ENCODE assay signal across 8 cellular contexts in genomic region chr2:74471332-74472065, GRCh38. TPM values are rescaled to one million over a fixed set of nuclear protein-coding genes. Genes with fewer than 3 reads are reported as not detected.
A peak's percentile ranks its signal among the peaks of the same experiment; 100 is the strongest.
DNase-seq lines count a peak whose midpoint lies in the region; ATAC-seq and TF ChIP-seq lines count a peak whose summit lies in the region.

No MANE protein-coding gene starts in this region.

- peak overlapping the region; percentile 64 for H3K4me3 ChIP-seq in astrocyte of the spinal cord (ENCODE audit: low read depth, low read length)
- H3K4me3 ChIP-seq in right lobe of liver = peak overlapping the region; percentile 56 to 65 (median 57)
- H3K4me3 ChIP-seq in tibial artery = peak overlapping the region; percentile 61 to 69

- DNase-seq in activated T-cell treated with anti-CD3 and anti-CD28 coated beads, Interleukin-2, amount 50 U/mL, for 24 hours = no peak
- DNase-seq in activated T-cell treated with anti-CD3 and anti-CD28 coated beads for 4 hours = no peak
- no peak for DNase-seq in astrocyte of the spinal cord (ENCODE audit: low read depth, low spot score)
- DNase-seq in right lobe of liver = no peak
- no peak for DNase-seq in tibial artery
- no peak for DNase-seq in HCEC 1CT
- no peak for DNase-seq in COLO668 (lab: John Stamatoyannopoulos, UW; ENCODE audit: unreplicated experiment)

- no peaks in the 10 kb centered on the region for H3K9me3 Mint-ChIP-seq in activated T-cell treated with anti-CD3 and anti-CD28 coated beads, Interleukin-2, amount 50 U/mL, for 24 hours

- no peaks in the 10 kb centered on the region for H3K9me3 ChIP-seq in right lobe of liver
- H3K9me3 ChIP-seq in tibial artery = no peaks in the 10 kb centered on the region

- TF ChIP-seq CTCF in astrocyte of the spinal cord (IDR thresholded peaks at IDR 0.05; ENCODE audit: low read depth, low read length) (no peak), right lobe of liver (IDR thresholded peaks at IDR 0.05) (no peak), tibial artery (IDR thresholded peaks at IDR 0.05) (no peak)

- H3K36me3 Mint-ChIP-seq in activated T-cell treated with anti-CD3 and anti-CD28 coated beads, Interleukin-2, amount 50 U/mL, for 24 hours (ENCODE audit: low read depth) = peaks cover 55% of the 10 kb centered on the region

- H3K27ac ChIP-seq in right lobe of liver (peak overlapping the region; percentile 66 to 91 (median 88)), tibial artery (peak overlapping the region; percentile 78 to 85)

- intact Hi-C loops in right lobe of liver (cut with DNase I) = no loop called here
- intact Hi-C loops in tibial artery (cut with DNase I; ENCODE audit: low total_unique reads) = no loop called here

- H3K4me1 ChIP-seq in right lobe of liver (peaks cover 0 to 16% (median 5%) of the 10 kb centered on the region in 4 donors), tibial artery (peaks cover 0 to 25% (median 13%) of the 10 kb centered on the region in 4 donors)

- TF ChIP-seq POLR2A in right lobe of liver (IDR thresholded peaks at IDR 0.05) = no peak

- peaks cover 0 to 16% (median 5%) of the 10 kb centered on the region in 4 donors for H3K36me3 ChIP-seq in right lobe of liver
- peaks cover 13 to 29% (median 15%) of the 10 kb centered on the region in 3 donors for H3K36me3 ChIP-seq in tibial artery

- 21% methylated on average over 15 of the region's 16 CpGs for WGBS in right lobe of liver (ENCODE audit: insufficient coverage, low coverage, low lambda C conversion rate, missing lambda C conversion rate)

- H3K27me3 ChIP-seq in right lobe of liver (no peaks in the 10 kb centered on the region), tibial artery (no peaks in the 10 kb centered on the region)

- peak overlapping the region; percentile 96 for H3K4me3 Mint-ChIP-seq in activated T-cell treated with anti-CD3 and anti-CD28 coated beads, Interleukin-2, amount 50 U/mL, for 24 hours

- ATAC-seq in right lobe of liver = peak; percentile 26 to 41 (median 28)
- no peak for ATAC-seq in GM18517 (IDR thresholded peaks at IDR 0.05; ENCODE audit: unreplicated experiment)

- peaks cover 27% of the 10 kb centered on the region for H3K4me1 Mint-ChIP-seq in activated T-cell treated with anti-CD3 and anti-CD28 coated beads, Interleukin-2, amount 50 U/mL, for 24 hours (ENCODE audit: low read depth)

- in situ Hi-C loops in astrocyte of the spinal cord (cut with HindIII; ENCODE audit: low sequenced_read_pairs) = no loop called here

- no peaks in the 10 kb centered on the region for H3K27me3 Mint-ChIP-seq in activated T-cell treated with anti-CD3 and anti-CD28 coated beads, Interleukin-2, amount 50 U/mL, for 24 hours

- H3K27ac Mint-ChIP-seq in activated T-cell treated with anti-CD3 and anti-CD28 coated beads, Interleukin-2, amount 50 U/mL, for 24 hours = peak overlapping the region; percentile 99

RNA-seq across cellular contexts. Expression of gene MRPL53, which starts 1.0 kb away (rescaled TPM):
- total RNA-seq in right lobe of liver = 10 to 100 TPM; 10.7 to 51.9 (median 42.6) TPM

RNA-seq across cellular contexts. Expression of gene MOGS, which starts 6.3 kb away (rescaled TPM):
- total RNA-seq in right lobe of liver = 10 to 100 TPM; 41.0 to 45.2 (median 43.6) TPM

RNA-seq across cellular contexts. Expression of gene CCDC142, which starts 11.3 kb away (rescaled TPM):
- 10 to 100 TPM in 3 of 6 experiments, 1 to 10 TPM in 3; 5.9 to 15.4 (median 11.2) TPM for total RNA-seq in right lobe of liver

RNA-seq across cellular contexts. Expression of gene TTC31, which starts 11.4 kb away (rescaled TPM):
- total RNA-seq in right lobe of liver = 10 to 100 TPM; 14.5 to 31.5 (median 26.7) TPM

RNA-seq across cellular contexts. Expression of gene WBP1, which starts 13.3 kb away (rescaled TPM):
- 10 to 100 TPM; 29.6 to 37.6 (median 32.2) TPM for total RNA-seq in right lobe of liver
